Comparison of ENCODE assay signal across 1 cellular context in genomic region chr20:56424931-56425330, GRCh38.
A peak's percentile ranks its signal among the peaks of the same experiment; 100 is the strongest.
TF ChIP-seq lines count a peak whose summit lies in the region.

No MANE protein-coding gene starts in this region.

TF ChIP-seq in HepG2, 621 proteins besides CTCF, POLR2A, EP300 and RAD21 (continued from another document):
- TF ChIP-seq, protein P1, sequence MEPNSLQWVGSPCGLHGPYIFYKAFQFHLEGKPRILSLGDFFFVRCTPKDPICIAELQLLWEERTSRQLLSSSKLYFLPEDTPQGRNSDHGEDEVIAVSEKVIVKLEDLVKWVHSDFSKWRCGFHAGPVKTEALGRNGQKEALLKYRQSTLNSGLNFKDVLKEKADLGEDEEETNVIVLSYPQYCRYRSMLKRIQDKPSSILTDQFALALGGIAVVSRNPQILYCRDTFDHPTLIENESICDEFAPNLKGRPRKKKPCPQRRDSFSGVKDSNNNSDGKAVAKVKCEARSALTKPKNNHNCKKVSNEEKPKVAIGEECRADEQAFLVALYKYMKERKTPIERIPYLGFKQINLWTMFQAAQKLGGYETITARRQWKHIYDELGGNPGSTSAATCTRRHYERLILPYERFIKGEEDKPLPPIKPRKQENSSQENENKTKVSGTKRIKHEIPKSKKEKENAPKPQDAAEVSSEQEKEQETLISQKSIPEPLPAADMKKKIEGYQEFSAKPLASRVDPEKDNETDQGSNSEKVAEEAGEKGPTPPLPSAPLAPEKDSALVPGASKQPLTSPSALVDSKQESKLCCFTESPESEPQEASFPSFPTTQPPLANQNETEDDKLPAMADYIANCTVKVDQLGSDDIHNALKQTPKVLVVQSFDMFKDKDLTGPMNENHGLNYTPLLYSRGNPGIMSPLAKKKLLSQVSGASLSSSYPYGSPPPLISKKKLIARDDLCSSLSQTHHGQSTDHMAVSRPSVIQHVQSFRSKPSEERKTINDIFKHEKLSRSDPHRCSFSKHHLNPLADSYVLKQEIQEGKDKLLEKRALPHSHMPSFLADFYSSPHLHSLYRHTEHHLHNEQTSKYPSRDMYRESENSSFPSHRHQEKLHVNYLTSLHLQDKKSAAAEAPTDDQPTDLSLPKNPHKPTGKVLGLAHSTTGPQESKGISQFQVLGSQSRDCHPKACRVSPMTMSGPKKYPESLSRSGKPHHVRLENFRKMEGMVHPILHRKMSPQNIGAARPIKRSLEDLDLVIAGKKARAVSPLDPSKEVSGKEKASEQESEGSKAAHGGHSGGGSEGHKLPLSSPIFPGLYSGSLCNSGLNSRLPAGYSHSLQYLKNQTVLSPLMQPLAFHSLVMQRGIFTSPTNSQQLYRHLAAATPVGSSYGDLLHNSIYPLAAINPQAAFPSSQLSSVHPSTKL (CRISPR knock-in tag; IDR thresholded peaks at IDR 0.05) = peak; percentile 30; the same call in 1 of the 2 replicates
- TF ChIP-seq ZNF678 (CRISPR knock-in tag; IDR thresholded peaks at IDR 0.05) = no peak
